13 cellular contexts compared by ENCODE assay signal in the genomic region with DNA sequence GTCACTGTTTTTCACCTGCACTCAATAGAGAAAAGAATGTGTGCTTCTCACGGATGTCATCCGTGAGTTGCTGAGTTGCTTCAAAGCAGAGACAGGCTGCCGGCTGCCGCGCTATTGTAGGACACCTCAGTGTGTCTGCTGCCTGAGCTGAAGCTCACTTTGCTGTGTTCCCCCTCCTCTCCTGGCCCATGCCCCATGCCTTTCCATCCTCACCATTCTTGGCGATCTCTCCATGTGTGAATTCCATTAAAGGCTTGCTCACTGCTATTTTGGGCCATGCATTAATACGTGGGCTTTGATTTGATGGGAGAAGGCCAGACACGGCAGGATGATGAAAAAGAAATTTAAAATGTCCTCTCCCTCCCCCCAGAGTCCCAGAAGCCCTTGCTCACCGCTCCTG. TPM values are rescaled to one million over a fixed set of nuclear protein-coding genes. Genes with fewer than 3 reads are reported as not detected.
A peak's percentile ranks its signal among the peaks of the same experiment; 100 is the strongest.
DNase-seq lines count a peak whose midpoint lies in the region; ATAC-seq lines count a peak whose summit lies in the region.
"Had no signal": no experiment of that assay in that cellular context is flagged by ENCODE, and none has a peak within 500 bp of the region (broad histone marks: within the 10 kb centered on the region; RNA-seq: fewer than 3 reads in every experiment).

No MANE protein-coding gene starts in this region.

- H3K27me3 ChIP-seq in rectal smooth muscle tissue (ENCODE audit: control insufficient read depth, insufficient read depth, low read length): no peaks in the 10 kb centered on the region
- H3K27me3 ChIP-seq: breast epithelium, hepatocyte had no signal

- peak; percentile 61 for DNase-seq in EH (ENCODE audit: low read depth)
- DNase-seq in astrocyte of the hippocampus (ENCODE audit: low read depth, low spot score): peak; percentile 74
- peak; percentile 46 for DNase-seq in left cardiac atrium
- DNase-seq in KG1 (lab: John Stamatoyannopoulos, UW): no peak
- DNase-seq in NCI-H146 (lab: John Stamatoyannopoulos, UW): no peak
- no peak for DNase-seq in NK-92 treated with Interleukin-12 subunit alpha and Interleukin-12 subunit beta, amount 100 ng/mL, for 24 hours (lab: John Stamatoyannopoulos, UW)
- DNase-seq: activated naive CD4-positive, alpha-beta T cell treated with Interleukin-2 at 50 U/mL for 16 hours; NCI-H2081; SIG-M5 had no signal

- ATAC-seq in left cardiac atrium: peak; percentile 62 to 78
- no peak for ATAC-seq in HG03025 (IDR thresholded peaks at IDR 0.05; ENCODE audit: low FRiP score, unreplicated experiment)

- H3K36me3 ChIP-seq in rectal smooth muscle tissue (ENCODE audit: control insufficient read depth, insufficient read depth, low read length): no peaks in the 10 kb centered on the region
- H3K36me3 ChIP-seq: breast epithelium had no signal

- peaks cover 63% of the 10 kb centered on the region for H3K4me1 ChIP-seq in rectal smooth muscle tissue (ENCODE audit: control insufficient read depth, insufficient read depth, low read length)
- H3K4me1 ChIP-seq: breast epithelium had no signal

- intact Hi-C loops in left cardiac atrium (cut with DNase I): loop anchor here in 1 of 2 donors (5.0 kb wide), 1 partner anchor 44 kb away; no protein-coding TSS in a partner anchor

- no peak overlapping the region for H3K9ac ChIP-seq in rectal smooth muscle tissue (ENCODE audit: low read length)

- peak overlapping the region; percentile 92 for H3K27ac ChIP-seq in rectal smooth muscle tissue (ENCODE audit: low read depth, low read length)
- H3K27ac ChIP-seq: breast epithelium, hepatocyte had no signal

- no peak overlapping the region for H3K4me3 ChIP-seq in rectal smooth muscle tissue (ENCODE audit: low read length)
- H3K4me3 ChIP-seq: breast epithelium, hepatocyte had no signal

RNA-seq across cellular contexts. Expression of gene ADAM19, which starts 14.5 kb away (rescaled TPM):
- 10 to 100 TPM; 19.0 to 57.5 TPM for total RNA-seq in left cardiac atrium

Comparison
In these comparisons a context has a peak if more than half of its experiments do, and no peak if none do; other contexts are left out.
1. DNase-seq: peak in EH (single experiment), astrocyte of the hippocampus (single experiment) and left cardiac atrium (single experiment); none in KG1 (single experiment), NCI-H146 (single experiment) and NK-92 treated with Interleukin-12 subunit alpha and Interleukin-12 subunit beta, amount 100 ng/mL, for 24 hours (single experiment).